ENCODE assay signal across 18 cellular contexts in genomic region chr2:131140581-131140980, GRCh38. TPM values are rescaled to one million over a fixed set of nuclear protein-coding genes. Genes with fewer than 3 reads are reported as not detected.
A peak's percentile ranks its signal among the peaks of the same experiment; 100 is the strongest.
DNase-seq lines count a peak whose midpoint lies in the region; ATAC-seq lines count a peak whose summit lies in the region.
"Had no signal": no experiment of that assay in that cellular context is flagged by ENCODE, and none has a peak within 500 bp of the region (broad histone marks: within the 10 kb centered on the region; RNA-seq: fewer than 3 reads in every experiment).

No MANE protein-coding gene starts in this region.

- H3K27ac Mint-ChIP-seq in activated naive CD8-positive, alpha-beta T cell treated with anti-CD3 and anti-CD28 coated beads, Interleukin-2, amount 50 U/mL, for 24 hours, result peak overlapping the region; percentile 7
- H3K27ac Mint-ChIP-seq in activated naive CD8-positive, alpha-beta T cell treated with anti-CD3 and anti-CD28 coated beads for 36 hours, result no peak overlapping the region
- peak overlapping the region in 2 of 3 donors; percentile 55 to 88 for H3K27ac Mint-ChIP-seq in IgD-negative memory B cell
- H3K27ac Mint-ChIP-seq in stimulated activated effector memory CD8-positive, alpha-beta T cell treated with anti-CD3 and anti-CD28 coated beads, Interleukin-12 subunit alpha, Interleukin-12 subunit beta, amount 100 ng/mL, for 72 hours, result peak overlapping the region; percentile 65

- H3K4me1 Mint-ChIP-seq in activated naive CD8-positive, alpha-beta T cell treated with anti-CD3 and anti-CD28 coated beads, Interleukin-2, amount 50 U/mL, for 24 hours, result peaks cover 8% of the 10 kb centered on the region
- H3K4me1 Mint-ChIP-seq in activated naive CD8-positive, alpha-beta T cell treated with anti-CD3 and anti-CD28 coated beads for 36 hours, result peaks cover 18% of the 10 kb centered on the region
- peaks cover 11 to 17% (median 13%) of the 10 kb centered on the region in 3 donors for H3K4me1 Mint-ChIP-seq in IgD-negative memory B cell
- H3K4me1 Mint-ChIP-seq in stimulated activated effector memory CD8-positive, alpha-beta T cell treated with anti-CD3 and anti-CD28 coated beads, Interleukin-12 subunit alpha, Interleukin-12 subunit beta, amount 100 ng/mL, for 72 hours, result peaks cover 24% of the 10 kb centered on the region

- no peak overlapping the region for H3K4me3 Mint-ChIP-seq in activated naive CD8-positive, alpha-beta T cell treated with anti-CD3 and anti-CD28 coated beads, Interleukin-2, amount 50 U/mL, for 24 hours
- no peak overlapping the region for H3K4me3 Mint-ChIP-seq in activated naive CD8-positive, alpha-beta T cell treated with anti-CD3 and anti-CD28 coated beads for 36 hours
- H3K4me3 Mint-ChIP-seq in IgD-negative memory B cell, result peak overlapping the region in 2 of 4 donors; percentile 35 to 50
- no peak overlapping the region for H3K4me3 Mint-ChIP-seq in stimulated activated effector memory CD8-positive, alpha-beta T cell treated with anti-CD3 and anti-CD28 coated beads, Interleukin-12 subunit alpha, Interleukin-12 subunit beta, amount 100 ng/mL, for 72 hours
- H3K4me3 Mint-ChIP-seq: CD8-positive, alpha-beta memory T cell had no signal

- peaks cover 56% of the 10 kb centered on the region for H3K36me3 Mint-ChIP-seq in activated naive CD8-positive, alpha-beta T cell treated with anti-CD3 and anti-CD28 coated beads, Interleukin-2, amount 50 U/mL, for 24 hours (ENCODE audit: low read depth)
- peaks cover 17% of the 10 kb centered on the region for H3K36me3 Mint-ChIP-seq in activated naive CD8-positive, alpha-beta T cell treated with anti-CD3 and anti-CD28 coated beads for 36 hours
- peaks cover 11% of the 10 kb centered on the region for H3K36me3 Mint-ChIP-seq in IgD-negative memory B cell
- peaks cover 98% of the 10 kb centered on the region for H3K36me3 Mint-ChIP-seq in stimulated activated effector memory CD8-positive, alpha-beta T cell treated with anti-CD3 and anti-CD28 coated beads, Interleukin-12 subunit alpha, Interleukin-12 subunit beta, amount 100 ng/mL, for 72 hours

- no peaks in the 10 kb centered on the region for H3K9me3 Mint-ChIP-seq in activated naive CD8-positive, alpha-beta T cell treated with anti-CD3 and anti-CD28 coated beads, Interleukin-2, amount 50 U/mL, for 24 hours
- no peaks in the 10 kb centered on the region for H3K9me3 Mint-ChIP-seq in activated naive CD8-positive, alpha-beta T cell treated with anti-CD3 and anti-CD28 coated beads for 36 hours
- no peaks in the 10 kb centered on the region for H3K9me3 Mint-ChIP-seq in IgD-negative memory B cell
- no peaks in the 10 kb centered on the region for H3K9me3 Mint-ChIP-seq in stimulated activated effector memory CD8-positive, alpha-beta T cell treated with anti-CD3 and anti-CD28 coated beads, Interleukin-12 subunit alpha, Interleukin-12 subunit beta, amount 100 ng/mL, for 72 hours
- H3K9me3 Mint-ChIP-seq: CD8-positive, alpha-beta memory T cell had no signal

- H3K27me3 Mint-ChIP-seq in activated naive CD8-positive, alpha-beta T cell treated with anti-CD3 and anti-CD28 coated beads, Interleukin-2, amount 50 U/mL, for 24 hours, result no peaks in the 10 kb centered on the region
- no peaks in the 10 kb centered on the region for H3K27me3 Mint-ChIP-seq in activated naive CD8-positive, alpha-beta T cell treated with anti-CD3 and anti-CD28 coated beads for 36 hours
- no peaks in the 10 kb centered on the region for H3K27me3 Mint-ChIP-seq in IgD-negative memory B cell
- H3K27me3 Mint-ChIP-seq: CD8-positive, alpha-beta memory T cell had no signal

- ATAC-seq in activated naive CD8-positive, alpha-beta T cell treated with anti-CD3 and anti-CD28 coated beads, Interleukin-2, amount 50 U/mL, for 24 hours, result no peak
- peak; percentile 95 for ATAC-seq in left ventricle myocardium superior
- no peak for ATAC-seq in stimulated activated effector memory CD8-positive, alpha-beta T cell treated with anti-CD3 and anti-CD28 coated beads, Interleukin-12 subunit alpha, Interleukin-12 subunit beta, amount 100 ng/mL, for 72 hours
- no peak for ATAC-seq in GM21619 (IDR thresholded peaks at IDR 0.05; ENCODE audit: unreplicated experiment)
- ATAC-seq in HG03095 (IDR thresholded peaks at IDR 0.05; ENCODE audit: unreplicated experiment), result no peak

- intact Hi-C loops in left ventricle myocardium superior (cut with micrococcal nuclease), result no loop called here

- DNase-seq in activated naive CD8-positive, alpha-beta T cell treated with anti-CD3 and anti-CD28 coated beads, Interleukin-2, amount 50 U/mL, for 24 hours, result no peak
- no peak for DNase-seq in activated naive CD8-positive, alpha-beta T cell treated with anti-CD3 and anti-CD28 coated beads for 36 hours
- no peak for DNase-seq in left ventricle myocardium superior
- no peak for DNase-seq in stimulated activated effector memory CD8-positive, alpha-beta T cell treated with anti-CD3 and anti-CD28 coated beads, Interleukin-12 subunit alpha, Interleukin-12 subunit beta, amount 100 ng/mL, for 72 hours (ENCODE audit: low spot score in 2 of 2)
- DNase-seq in kidney glomerular epithelial cell (lab: John Stamatoyannopoulos, UW), result no peak
- DNase-seq: CD8-positive, alpha-beta memory T cell; Kasumi-1; MG63; NCI-H1048; NCI-H1436; NCI-H1930; NCI-H345; NCI-H524 treated with DMSO at 0.1 percent for 48 hours; PC-9; SJCRH30 had no signal

RNA-seq across cellular contexts. Expression of gene PLEKHB2, which starts 35.4 kb away (rescaled TPM):
- total RNA-seq in activated naive CD8-positive, alpha-beta T cell treated with anti-CD3 and anti-CD28 coated beads for 36 hours, result 10 to 100 TPM; 42.4 to 43.2 TPM
- 46.3 TPM for polyA plus RNA-seq in IgD-negative memory B cell
- 34.1 TPM for total RNA-seq in left ventricle myocardium superior

RNA-seq across cellular contexts. Expression of gene FAM168B, which starts 47.3 kb away (rescaled TPM):
- total RNA-seq in activated naive CD8-positive, alpha-beta T cell treated with anti-CD3 and anti-CD28 coated beads for 36 hours, result 10 to 100 TPM; 83.4 to 88.2 TPM
- polyA plus RNA-seq in IgD-negative memory B cell, result 32.0 TPM
- total RNA-seq in left ventricle myocardium superior, result 96.1 TPM
